Comparison of ENCODE assay signal across 29 cellular contexts in genomic region chr2:130884013-130884412, GRCh38.
"Had no signal": no experiment of that assay in that cellular context is flagged by ENCODE, and none has a peak within 500 bp of the region (broad histone marks: within the 10 kb centered on the region; RNA-seq: fewer than 3 reads in every experiment).

No MANE protein-coding gene starts in this region.

- FAIRE-seq: RCC 7860 had no signal

- H3K4me3 Mint-ChIP-seq: activated B cell treated with CpG ODN at 0.5 μM for 24 hours; activated CD4-positive, alpha-beta T cell treated with anti-CD3 and anti-CD28 coated beads, Interleukin-2, amount 10 ng/mL, durations not matched to agents 24 days and 14 days; activated CD8-positive, alpha-beta memory T cell treated with anti-CD3 and anti-CD28 coated beads, Interleukin-2, amount 10 ng/mL, durations not matched to agents 7 days and 5 days; activated naive CD4-positive, alpha-beta T cell treated with anti-CD3 and anti-CD28 coated beads, Interleukin-2, amount 10 ng/mL, durations not matched to agents 7 days and 5 days; activated naive CD8-positive, alpha-beta T cell treated with anti-CD3 and anti-CD28 coated beads for 36 hours; activated T-cell treated with anti-CD3 and anti-CD28 coated beads, Interleukin-2, amount 50 U/mL, for 24 hours; activated T-helper 1 cell treated with anti-CD3 and anti-CD28 coated beads, Interleukin-12 subunit alpha, Interleukin-12 subunit beta, Interleukin-2, Interleukin-4 antibody, amounts not matched to agents 30 ng/mL and 10 ng/mL and 1 ng/mL, durations not matched to agents 14 hours and 24 hours and 36 hours; T-helper 1 cell treated with Interleukin-12 subunit alpha and Interleukin-12 subunit beta and Interleukin-4 antibody, amounts not matched to agents 30 μg/mL and 1 μg/mL, for 36 hours had no signal

- DNase-seq: activated B cell treated with CpG ODN at 0.5 μM for 24 hours; activated CD4-positive, alpha-beta T cell treated with anti-CD3 and anti-CD28 coated beads for 1 hour; activated CD4-positive, alpha-beta T cell treated with anti-CD3 and anti-CD28 coated beads, Interleukin-2, amount 10 ng/mL, durations not matched to agents 24 days and 14 days; activated CD4-positive, alpha-beta T cell treated with anti-CD3 and anti-CD28 coated beads, Interleukin-2, amount 50 U/mL, for 48 hours; activated CD8-positive, alpha-beta memory T cell treated with anti-CD3 and anti-CD28 coated beads, Interleukin-2, amount 10 ng/mL, durations not matched to agents 7 days and 5 days; activated gamma-delta T cell; activated naive CD4-positive, alpha-beta T cell treated with anti-CD3 and anti-CD28 coated beads, Interleukin-2, amount 10 ng/mL, durations not matched to agents 7 days and 5 days; activated naive CD8-positive, alpha-beta T cell treated with anti-CD3 and anti-CD28 coated beads for 36 hours; activated T-cell treated with anti-CD3 and anti-CD28 coated beads, Interleukin-2, amount 50 U/mL, for 24 hours; brain microvascular endothelial cell; caudate nucleus; IMR-90; KBM-7; MG63; MV-4-11; NCI-H1092 treated with DMSO at 0.1 percent for 48 hours; NCI-H1417 treated with DMSO at 0.1 percent for 48 hours; NCI-H1694; NCI-H2029; NCI-H2107; NCI-H446; NCI-H524; PC-3; SIG-M5; SW 1271; T-helper 9 cell had no signal

- H3K27ac ChIP-seq: brain microvascular endothelial cell had no signal

- H3K36me3 Mint-ChIP-seq: activated CD8-positive, alpha-beta memory T cell treated with anti-CD3 and anti-CD28 coated beads, Interleukin-2, amount 10 ng/mL, durations not matched to agents 7 days and 5 days; activated naive CD4-positive, alpha-beta T cell treated with anti-CD3 and anti-CD28 coated beads, Interleukin-2, amount 10 ng/mL, durations not matched to agents 7 days and 5 days; activated naive CD8-positive, alpha-beta T cell treated with anti-CD3 and anti-CD28 coated beads for 36 hours had no signal

- H3K4me1 Mint-ChIP-seq: activated B cell treated with CpG ODN at 0.5 μM for 24 hours; activated CD4-positive, alpha-beta T cell treated with anti-CD3 and anti-CD28 coated beads, Interleukin-2, amount 10 ng/mL, durations not matched to agents 24 days and 14 days; activated CD8-positive, alpha-beta memory T cell treated with anti-CD3 and anti-CD28 coated beads, Interleukin-2, amount 10 ng/mL, durations not matched to agents 7 days and 5 days; activated naive CD4-positive, alpha-beta T cell treated with anti-CD3 and anti-CD28 coated beads, Interleukin-2, amount 10 ng/mL, durations not matched to agents 7 days and 5 days; activated naive CD8-positive, alpha-beta T cell treated with anti-CD3 and anti-CD28 coated beads for 36 hours had no signal

- H3K4me3 ChIP-seq: MG63 had no signal

- H3K9me3 Mint-ChIP-seq: activated B cell treated with CpG ODN at 0.5 μM for 24 hours; activated CD4-positive, alpha-beta T cell treated with anti-CD3 and anti-CD28 coated beads, Interleukin-2, amount 10 ng/mL, durations not matched to agents 24 days and 14 days; activated naive CD4-positive, alpha-beta T cell treated with anti-CD3 and anti-CD28 coated beads, Interleukin-2, amount 10 ng/mL, durations not matched to agents 7 days and 5 days; activated naive CD8-positive, alpha-beta T cell treated with anti-CD3 and anti-CD28 coated beads for 36 hours; activated T-cell treated with anti-CD3 and anti-CD28 coated beads, Interleukin-2, amount 50 U/mL, for 24 hours; activated T-helper 1 cell treated with anti-CD3 and anti-CD28 coated beads, Interleukin-12 subunit alpha, Interleukin-12 subunit beta, Interleukin-2, Interleukin-4 antibody, amounts not matched to agents 30 ng/mL and 10 ng/mL and 1 ng/mL, durations not matched to agents 14 hours and 24 hours and 36 hours; T-helper 1 cell treated with Interleukin-12 subunit alpha and Interleukin-12 subunit beta and Interleukin-4 antibody, amounts not matched to agents 30 μg/mL and 1 μg/mL, for 36 hours had no signal

- ATAC-seq: activated CD8-positive, alpha-beta memory T cell treated with anti-CD3 and anti-CD28 coated beads, Interleukin-2, amount 10 ng/mL, durations not matched to agents 7 days and 5 days; PC-3 had no signal

- H3K27me3 Mint-ChIP-seq: activated naive CD8-positive, alpha-beta T cell treated with anti-CD3 and anti-CD28 coated beads for 36 hours had no signal

- H3K27me3 ChIP-seq: brain microvascular endothelial cell, MG63 had no signal

- H3K9me3 ChIP-seq: MG63 had no signal

- H3K36me3 ChIP-seq: brain microvascular endothelial cell, MG63 had no signal

- H3K27ac Mint-ChIP-seq: activated B cell treated with CpG ODN at 0.5 μM for 24 hours; activated CD4-positive, alpha-beta T cell treated with anti-CD3 and anti-CD28 coated beads, Interleukin-2, amount 10 ng/mL, durations not matched to agents 24 days and 14 days; activated CD8-positive, alpha-beta memory T cell treated with anti-CD3 and anti-CD28 coated beads, Interleukin-2, amount 10 ng/mL, durations not matched to agents 7 days and 5 days; activated naive CD4-positive, alpha-beta T cell treated with anti-CD3 and anti-CD28 coated beads, Interleukin-2, amount 10 ng/mL, durations not matched to agents 7 days and 5 days; activated naive CD8-positive, alpha-beta T cell treated with anti-CD3 and anti-CD28 coated beads for 36 hours; activated T-cell treated with anti-CD3 and anti-CD28 coated beads, Interleukin-2, amount 50 U/mL, for 24 hours; activated T-helper 1 cell treated with anti-CD3 and anti-CD28 coated beads, Interleukin-12 subunit alpha, Interleukin-12 subunit beta, Interleukin-2, Interleukin-4 antibody, amounts not matched to agents 30 ng/mL and 10 ng/mL and 1 ng/mL, durations not matched to agents 14 hours and 24 hours and 36 hours; T-helper 1 cell treated with Interleukin-12 subunit alpha and Interleukin-12 subunit beta and Interleukin-4 antibody, amounts not matched to agents 30 μg/mL and 1 μg/mL, for 36 hours had no signal
